ENCODE assay signal across 2 cellular contexts in genomic region chr1:16629916-16630530, GRCh38.
TF ChIP-seq lines count a peak whose summit lies in the region.

No MANE protein-coding gene starts in this region.

TF ChIP-seq in HEK293, 187 proteins besides CTCF, POLR2A, EP300 and RAD21:
- TF ChIP-seq, protein P1, sequence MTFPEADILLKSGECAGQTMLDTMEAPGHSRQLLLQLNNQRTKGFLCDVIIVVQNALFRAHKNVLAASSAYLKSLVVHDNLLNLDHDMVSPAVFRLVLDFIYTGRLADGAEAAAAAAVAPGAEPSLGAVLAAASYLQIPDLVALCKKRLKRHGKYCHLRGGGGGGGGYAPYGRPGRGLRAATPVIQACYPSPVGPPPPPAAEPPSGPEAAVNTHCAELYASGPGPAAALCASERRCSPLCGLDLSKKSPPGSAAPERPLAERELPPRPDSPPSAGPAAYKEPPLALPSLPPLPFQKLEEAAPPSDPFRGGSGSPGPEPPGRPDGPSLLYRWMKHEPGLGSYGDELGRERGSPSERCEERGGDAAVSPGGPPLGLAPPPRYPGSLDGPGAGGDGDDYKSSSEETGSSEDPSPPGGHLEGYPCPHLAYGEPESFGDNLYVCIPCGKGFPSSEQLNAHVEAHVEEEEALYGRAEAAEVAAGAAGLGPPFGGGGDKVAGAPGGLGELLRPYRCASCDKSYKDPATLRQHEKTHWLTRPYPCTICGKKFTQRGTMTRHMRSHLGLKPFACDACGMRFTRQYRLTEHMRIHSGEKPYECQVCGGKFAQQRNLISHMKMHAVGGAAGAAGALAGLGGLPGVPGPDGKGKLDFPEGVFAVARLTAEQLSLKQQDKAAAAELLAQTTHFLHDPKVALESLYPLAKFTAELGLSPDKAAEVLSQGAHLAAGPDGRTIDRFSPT (tag by site-specific recombination; IDR thresholded peaks at IDR 0.05): 0 out of 2 replicates have a peak, but pooled peaks have one; percentile 28
- TF ChIP-seq EGR2 (tag by site-specific recombination; IDR thresholded peaks at IDR 0.05; ENCODE audit: low read depth) (0 out of 2 replicates have a peak, but pooled peaks have one; percentile 33), GLIS2 (tag by site-specific recombination; IDR thresholded peaks at IDR 0.05) (peak; percentile 28; the same call in 1 of the 2 replicates)

TF ChIP-seq in HepG2, 621 proteins besides CTCF, POLR2A, EP300 and RAD21:
- peak; percentile 54; the same call in 1 of the 2 replicates for TF ChIP-seq NFKB2 (CRISPR knock-in tag; IDR thresholded peaks at IDR 0.05; ENCODE audit: borderline replicate concordance)
- 0 out of 2 replicates have a peak, but pooled peaks have one; percentile 14 for TF ChIP-seq MYC (CRISPR knock-in tag; IDR thresholded peaks at IDR 0.05; ENCODE audit: borderline replicate concordance)
- peak; percentile 19; the same call in 1 of the 2 replicates for TF ChIP-seq GABPB1 (CRISPR knock-in tag; IDR thresholded peaks at IDR 0.05)
- TF ChIP-seq TBX3 (IDR thresholded peaks at IDR 0.05; ENCODE audit: borderline replicate concordance): 0 out of 2 replicates have a peak, but pooled peaks have one; percentile 21
- 0 out of 2 replicates have a peak, but pooled peaks have one; percentile 18 for TF ChIP-seq POLR2AphosphoS5 (IDR thresholded peaks at IDR 0.05; ENCODE audit: low read depth, low read length)
- TF ChIP-seq, protein P2, sequence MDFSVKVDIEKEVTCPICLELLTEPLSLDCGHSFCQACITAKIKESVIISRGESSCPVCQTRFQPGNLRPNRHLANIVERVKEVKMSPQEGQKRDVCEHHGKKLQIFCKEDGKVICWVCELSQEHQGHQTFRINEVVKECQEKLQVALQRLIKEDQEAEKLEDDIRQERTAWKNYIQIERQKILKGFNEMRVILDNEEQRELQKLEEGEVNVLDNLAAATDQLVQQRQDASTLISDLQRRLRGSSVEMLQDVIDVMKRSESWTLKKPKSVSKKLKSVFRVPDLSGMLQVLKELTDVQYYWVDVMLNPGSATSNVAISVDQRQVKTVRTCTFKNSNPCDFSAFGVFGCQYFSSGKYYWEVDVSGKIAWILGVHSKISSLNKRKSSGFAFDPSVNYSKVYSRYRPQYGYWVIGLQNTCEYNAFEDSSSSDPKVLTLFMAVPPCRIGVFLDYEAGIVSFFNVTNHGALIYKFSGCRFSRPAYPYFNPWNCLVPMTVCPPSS (IDR thresholded peaks at IDR 0.05): 0 out of 2 replicates have a peak, but pooled peaks have one; percentile 77
- TF ChIP-seq AGO2 (optimal IDR thresholded peaks at IDR 0.05; ENCODE audit: low read depth, low read length): peak; percentile 58
- peak; percentile 28 for TF ChIP-seq ZNF282 (IDR thresholded peaks at IDR 0.05; ENCODE audit: partially characterized antibody)
- TF ChIP-seq ZNF768 (CRISPR knock-in tag; IDR thresholded peaks at IDR 0.05): peak; percentile 34
- TF ChIP-seq ADNP (CRISPR knock-in tag; IDR thresholded peaks at IDR 0.05): 0 out of 2 replicates have a peak, but pooled peaks have one; percentile 39
- TF ChIP-seq NKX3-1 (CRISPR knock-in tag; IDR thresholded peaks at IDR 0.05): 0 out of 2 replicates have a peak, but pooled peaks have one; percentile 3
- TF ChIP-seq ZFY (CRISPR knock-in tag; IDR thresholded peaks at IDR 0.05): 0 out of 2 replicates have a peak, but pooled peaks have one; percentile 3
- peak; percentile 51; the same call in 1 of the 2 replicates for TF ChIP-seq RBFOX2 (IDR thresholded peaks at IDR 0.05; ENCODE audit: low read depth, low read length)
- TF ChIP-seq ZNF552 (CRISPR knock-in tag; IDR thresholded peaks at IDR 0.05; ENCODE audit: borderline replicate concordance): peak; percentile 22; the same call in 1 of the 2 replicates
- TF ChIP-seq TEAD3 (CRISPR knock-in tag; optimal IDR thresholded peaks at IDR 0.05; ENCODE audit: borderline replicate concordance): peak; percentile 1
- 0 out of 2 replicates have a peak, but pooled peaks have one; percentile 14 for TF ChIP-seq PITX1 (CRISPR knock-in tag; IDR thresholded peaks at IDR 0.05)
- 0 out of 2 replicates have a peak, but pooled peaks have one; percentile 11 for TF ChIP-seq HIVEP1 (CRISPR knock-in tag; IDR thresholded peaks at IDR 0.05)
- 0 out of 2 replicates have a peak, but pooled peaks have one; percentile 17 for TF ChIP-seq POLR2G (IDR thresholded peaks at IDR 0.05; ENCODE audit: low read depth, low read length)
- TF ChIP-seq, protein P3, sequence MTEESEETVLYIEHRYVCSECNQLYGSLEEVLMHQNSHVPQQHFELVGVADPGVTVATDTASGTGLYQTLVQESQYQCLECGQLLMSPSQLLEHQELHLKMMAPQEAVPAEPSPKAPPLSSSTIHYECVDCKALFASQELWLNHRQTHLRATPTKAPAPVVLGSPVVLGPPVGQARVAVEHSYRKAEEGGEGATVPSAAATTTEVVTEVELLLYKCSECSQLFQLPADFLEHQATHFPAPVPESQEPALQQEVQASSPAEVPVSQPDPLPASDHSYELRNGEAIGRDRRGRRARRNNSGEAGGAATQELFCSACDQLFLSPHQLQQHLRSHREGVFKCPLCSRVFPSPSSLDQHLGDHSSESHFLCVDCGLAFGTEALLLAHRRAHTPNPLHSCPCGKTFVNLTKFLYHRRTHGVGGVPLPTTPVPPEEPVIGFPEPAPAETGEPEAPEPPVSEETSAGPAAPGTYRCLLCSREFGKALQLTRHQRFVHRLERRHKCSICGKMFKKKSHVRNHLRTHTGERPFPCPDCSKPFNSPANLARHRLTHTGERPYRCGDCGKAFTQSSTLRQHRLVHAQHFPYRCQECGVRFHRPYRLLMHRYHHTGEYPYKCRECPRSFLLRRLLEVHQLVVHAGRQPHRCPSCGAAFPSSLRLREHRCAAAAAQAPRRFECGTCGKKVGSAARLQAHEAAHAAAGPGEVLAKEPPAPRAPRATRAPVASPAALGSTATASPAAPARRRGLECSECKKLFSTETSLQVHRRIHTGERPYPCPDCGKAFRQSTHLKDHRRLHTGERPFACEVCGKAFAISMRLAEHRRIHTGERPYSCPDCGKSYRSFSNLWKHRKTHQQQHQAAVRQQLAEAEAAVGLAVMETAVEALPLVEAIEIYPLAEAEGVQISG (CRISPR knock-in tag; IDR thresholded peaks at IDR 0.05): 0 out of 2 replicates have a peak, but pooled peaks have one; percentile 12
- peak; percentile 16; the same call in 1 of the 2 replicates for TF ChIP-seq ZNF746 (CRISPR knock-in tag; IDR thresholded peaks at IDR 0.05)
